In genomic region chr13:111480976-111481375, GRCh38 we compare ENCODE assay signal across 22 cellular contexts.
A peak's percentile ranks its signal among the peaks of the same experiment; 100 is the strongest.
DNase-seq lines count a peak whose midpoint lies in the region; ATAC-seq, FAIRE-seq and TF ChIP-seq lines count a peak whose summit lies in the region.
"Had no signal": no experiment of that assay in that cellular context is flagged by ENCODE, and none has a peak within 500 bp of the region (broad histone marks: within the 10 kb centered on the region; RNA-seq: fewer than 3 reads in every experiment).

No MANE protein-coding gene starts in this region.

- H3K9me2 ChIP-seq in PC-3 (replicated peaks; ENCODE audit: low read length) = no peaks in the 10 kb centered on the region

- intact Hi-C loops in kidney (cut with DNase I) = no loop called here
- intact Hi-C loops in PC-3 (cut with micrococcal nuclease) = no loop called here

- H3K9ac ChIP-seq in kidney (ENCODE audit: low read length in 2 of 2) = no peak overlapping the region
- no peak overlapping the region for H3K9ac ChIP-seq in PC-3 (ENCODE audit: low read length)
- H3K9ac ChIP-seq: BLaER1 treated with 17β-estradiol and CSF1 and Interleukin-3, amounts not matched to agents 10 nM and 100 nM; KMS-11 had no signal

- H3K79me2 ChIP-seq in PC-3 (ENCODE audit: low read length) = no peaks in the 10 kb centered on the region

- H3K9me3 ChIP-seq in kidney (ENCODE audit: control insufficient read depth in 1 of 2, low read length in 2 of 2) (no peaks in the 10 kb centered on the region), PC-3 (ENCODE audit: low read length) (no peaks in the 10 kb centered on the region)
- H3K9me3 ChIP-seq: ascending aorta, lower lobe of right lung had no signal

- H3K27ac ChIP-seq in kidney (ENCODE audit: low read depth in 2 of 2, low read length in 2 of 2) (no peak overlapping the region), PC-3 (ENCODE audit: low read length) (no peak overlapping the region)
- H3K27ac ChIP-seq: ascending aorta; BLaER1 treated with 17β-estradiol and CSF1 and Interleukin-3, amounts not matched to agents 10 nM and 100 nM; KMS-11; lower lobe of right lung had no signal

- H3K4me1 ChIP-seq in kidney (ENCODE audit: control insufficient read depth in 1 of 2, insufficient read depth in 1 of 2, low read depth in 1 of 2, low read length in 2 of 2) = no peaks in the 10 kb centered on the region
- H3K4me1 ChIP-seq in PC-3 (ENCODE audit: insufficient read depth, low read length) = no peaks in the 10 kb centered on the region
- H3K4me1 ChIP-seq: ascending aorta, lower lobe of right lung had no signal

- CTCF ChIA-PET in PC-3 (lab: Charles Lee) = no interaction called here

- no peak for FAIRE-seq in kidney (lab: Jason Lieb, UNC)
- FAIRE-seq: HTR-8/SVneo had no signal

- TF ChIP-seq CTCF in kidney (IDR thresholded peaks at IDR 0.05; ENCODE audit: borderline replicate concordance, extremely low read depth, insufficient read depth) (no peak), PC-3 (conservative IDR thresholded peaks at IDR 0.05; ENCODE audit: low read depth, low read length) (no peak)

- POLR2A ChIA-PET in PC-3 (lab: Charles Lee; ENCODE audit: unreplicated experiment) = no interaction called here

- H4K20me1 ChIP-seq in PC-3 (ENCODE audit: low read length) = no peaks in the 10 kb centered on the region
- H4K20me1 ChIP-seq: BLaER1 treated with 17β-estradiol and CSF1 and Interleukin-3, amounts not matched to agents 10 nM and 100 nM had no signal

- H3K36me3 ChIP-seq in kidney (ENCODE audit: control insufficient read depth in 1 of 2, insufficient read depth in 2 of 2, low read length in 2 of 2) (no peaks in the 10 kb centered on the region), PC-3 (ENCODE audit: low read depth, low read length) (no peaks in the 10 kb centered on the region)
- H3K36me3 ChIP-seq: ascending aorta; BLaER1 treated with 17β-estradiol and CSF1 and Interleukin-3, amounts not matched to agents 10 nM and 100 nM; lower lobe of right lung had no signal

- ATAC-seq in PC-3 = no peak
- no peak for ATAC-seq in HG02571 (IDR thresholded peaks at IDR 0.05; ENCODE audit: unreplicated experiment)
- ATAC-seq in GM18870 (IDR thresholded peaks at IDR 0.05; ENCODE audit: unreplicated experiment) = no peak
- ATAC-seq: activated CD8-positive, alpha-beta T cell treated with anti-CD3 and anti-CD28 coated beads, Interleukin-2, amount 10 ng/mL, durations not matched to agents 7 days and 5 days; lower lobe of right lung had no signal

- no TSS peak for BruUV-seq in PC-3 (replicated peaks; lab: Mats Ljungman, UMichigan)

- H3F3A ChIP-seq in PC-3 (ENCODE audit: low read length, unreplicated experiment) = no peaks in the 10 kb centered on the region

- H3K4me2 ChIP-seq in PC-3 (ENCODE audit: low read length) = no peak overlapping the region
- H3K4me2 ChIP-seq: BLaER1 treated with 17β-estradiol and CSF1 and Interleukin-3, amounts not matched to agents 10 nM and 100 nM; KMS-11 had no signal

- H3K27me3 ChIP-seq in PC-3 (ENCODE audit: low read length) = peaks cover 56% of the 10 kb centered on the region
- H3K27me3 ChIP-seq: ascending aorta; BLaER1 treated with 17β-estradiol and CSF1 and Interleukin-3, amounts not matched to agents 10 nM and 100 nM had no signal

- DNase-seq in DMS153 (lab: John Stamatoyannopoulos, UW) (peak; percentile 94), NCI-H1436 (lab: John Stamatoyannopoulos, UW) (peak; percentile 78), NCI-H345 treated with DMSO at 0.1 percent for 48 hours (lab: John Stamatoyannopoulos, UW; ENCODE audit: unreplicated experiment) (peak; percentile 92), kidney (peak; percentile 59), PC-3 (no peak)
- DNase-seq in stimulated activated naive CD4-positive, alpha-beta T cell treated with Interleukin-2 at 50 U/mL for 16 hours (lab: John Stamatoyannopoulos, UW) = no peak
- DNase-seq: ACHN; activated CD8-positive, alpha-beta T cell treated with anti-CD3 and anti-CD28 coated beads, Interleukin-2, amount 10 ng/mL, durations not matched to agents 7 days and 5 days; activated naive CD4-positive, alpha-beta T cell treated with anti-CD3 and anti-CD28 coated beads for 36 hours; activated T-cell treated with anti-CD3 and anti-CD28 coated beads, Interleukin-2, amount 50 U/mL, for 48 hours; HCEC 1CT; immature natural killer cell; lower lobe of right lung; nucleus accumbens; retina; stimulated activated CD4-positive, alpha-beta T cell treated with anti-CD3 and anti-CD28 coated beads, Interleukin-12 subunit alpha, Interleukin-12 subunit beta, amount 100 ng/mL, for 4 hours had no signal

- no peak overlapping the region for H3K4me3 ChIP-seq in kidney (ENCODE audit: low read length in 2 of 2)
- no peak overlapping the region for H3K4me3 ChIP-seq in PC-3 (ENCODE audit: low read length)
- H3K4me3 ChIP-seq: ascending aorta; BLaER1 treated with 17β-estradiol and CSF1 and Interleukin-3, amounts not matched to agents 10 nM and 100 nM; lower lobe of right lung had no signal

- H2AFZ ChIP-seq in PC-3 (ENCODE audit: low read length) = no peak overlapping the region

Comparison
In these comparisons a context has a peak if more than half of its experiments do, and no peak if none do; other contexts are left out.
1. DNase-seq: peak in DMS153 (single experiment), NCI-H1436 (single experiment), NCI-H345 treated with DMSO at 0.1 percent for 48 hours (single experiment) and kidney (single experiment); none in PC-3 (single experiment) and stimulated activated naive CD4-positive, alpha-beta T cell treated with Interleukin-2 at 50 U/mL for 16 hours (single experiment).